In the genomic region with DNA sequence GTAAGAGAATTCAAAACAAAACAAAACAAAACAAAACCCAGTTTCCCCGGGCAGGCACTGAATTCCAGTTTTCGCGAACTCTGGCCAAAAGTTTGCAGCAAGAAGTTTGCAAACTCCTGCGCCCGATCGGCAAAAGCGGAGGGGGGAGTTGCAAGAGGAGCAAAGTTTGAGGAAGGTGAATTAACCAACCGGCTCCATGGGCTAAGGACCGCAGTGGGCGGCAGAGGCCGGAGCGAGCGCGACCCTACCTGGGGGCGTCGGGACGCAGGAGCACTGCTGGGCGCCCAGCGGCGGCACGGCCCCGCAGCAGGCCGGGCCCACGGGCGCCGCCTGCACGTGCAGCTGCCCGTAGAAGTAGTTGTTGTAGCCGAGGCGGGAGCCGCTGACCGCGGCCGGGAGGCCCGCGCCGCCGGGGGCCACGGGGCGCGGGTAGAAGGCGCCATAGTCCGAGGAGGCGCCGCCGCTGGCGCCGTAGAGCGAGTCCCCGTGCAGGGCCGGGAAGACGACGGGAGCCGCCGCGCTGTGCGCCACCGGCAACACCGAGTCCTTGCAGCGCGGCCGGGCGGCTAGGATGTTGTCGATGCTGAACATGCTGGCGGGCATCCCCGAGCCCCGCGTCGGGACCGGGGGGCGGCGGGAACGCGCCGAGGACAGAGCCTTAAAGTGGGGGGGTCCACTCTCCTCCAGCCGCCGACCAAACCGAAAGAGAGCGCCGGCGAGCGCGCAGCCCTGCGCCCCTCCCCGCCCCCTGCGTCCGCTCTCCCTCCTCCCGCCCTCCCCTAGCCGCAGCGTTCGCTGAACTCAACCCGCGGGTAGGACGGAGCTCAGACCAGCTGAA, we compare ENCODE assay signal across 2 cellular contexts.
TF ChIP-seq lines count a peak whose summit lies in the region.

Gene GSC, minus strand, starts transcription at position 701 of the 838 bp plus-strand sequence. Its CDS starts 98 bp downstream, at position 603.

TF ChIP-seq in A549, 52 proteins besides CTCF, POLR2A, EP300 and RAD21 (continued from another document):
- TF ChIP-seq, protein P1, sequence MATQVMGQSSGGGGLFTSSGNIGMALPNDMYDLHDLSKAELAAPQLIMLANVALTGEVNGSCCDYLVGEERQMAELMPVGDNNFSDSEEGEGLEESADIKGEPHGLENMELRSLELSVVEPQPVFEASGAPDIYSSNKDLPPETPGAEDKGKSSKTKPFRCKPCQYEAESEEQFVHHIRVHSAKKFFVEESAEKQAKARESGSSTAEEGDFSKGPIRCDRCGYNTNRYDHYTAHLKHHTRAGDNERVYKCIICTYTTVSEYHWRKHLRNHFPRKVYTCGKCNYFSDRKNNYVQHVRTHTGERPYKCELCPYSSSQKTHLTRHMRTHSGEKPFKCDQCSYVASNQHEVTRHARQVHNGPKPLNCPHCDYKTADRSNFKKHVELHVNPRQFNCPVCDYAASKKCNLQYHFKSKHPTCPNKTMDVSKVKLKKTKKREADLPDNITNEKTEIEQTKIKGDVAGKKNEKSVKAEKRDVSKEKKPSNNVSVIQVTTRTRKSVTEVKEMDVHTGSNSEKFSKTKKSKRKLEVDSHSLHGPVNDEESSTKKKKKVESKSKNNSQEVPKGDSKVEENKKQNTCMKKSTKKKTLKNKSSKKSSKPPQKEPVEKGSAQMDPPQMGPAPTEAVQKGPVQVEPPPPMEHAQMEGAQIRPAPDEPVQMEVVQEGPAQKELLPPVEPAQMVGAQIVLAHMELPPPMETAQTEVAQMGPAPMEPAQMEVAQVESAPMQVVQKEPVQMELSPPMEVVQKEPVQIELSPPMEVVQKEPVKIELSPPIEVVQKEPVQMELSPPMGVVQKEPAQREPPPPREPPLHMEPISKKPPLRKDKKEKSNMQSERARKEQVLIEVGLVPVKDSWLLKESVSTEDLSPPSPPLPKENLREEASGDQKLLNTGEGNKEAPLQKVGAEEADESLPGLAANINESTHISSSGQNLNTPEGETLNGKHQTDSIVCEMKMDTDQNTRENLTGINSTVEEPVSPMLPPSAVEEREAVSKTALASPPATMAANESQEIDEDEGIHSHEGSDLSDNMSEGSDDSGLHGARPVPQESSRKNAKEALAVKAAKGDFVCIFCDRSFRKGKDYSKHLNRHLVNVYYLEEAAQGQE (IDR thresholded peaks at IDR 0.05), result no peak
- TF ChIP-seq ZNF302 (CRISPR knock-in tag; IDR thresholded peaks at IDR 0.05) (no peak), KDM5A (IDR thresholded peaks at IDR 0.05) (no peak), E2F6 (IDR thresholded peaks at IDR 0.05; ENCODE audit: borderline replicate concordance, low read depth) (peak; percentile 49; the same call in 1 of the 2 replicates), PBX3 (IDR thresholded peaks at IDR 0.05) (no peak), TP53 (CRISPR knock-in tag; IDR thresholded peaks at IDR 0.05) (no peak)

TF ChIP-seq in HEK293, 187 proteins besides CTCF, POLR2A, EP300 and RAD21 (continued from another document and continues in another):
- TF ChIP-seq, protein P2, sequence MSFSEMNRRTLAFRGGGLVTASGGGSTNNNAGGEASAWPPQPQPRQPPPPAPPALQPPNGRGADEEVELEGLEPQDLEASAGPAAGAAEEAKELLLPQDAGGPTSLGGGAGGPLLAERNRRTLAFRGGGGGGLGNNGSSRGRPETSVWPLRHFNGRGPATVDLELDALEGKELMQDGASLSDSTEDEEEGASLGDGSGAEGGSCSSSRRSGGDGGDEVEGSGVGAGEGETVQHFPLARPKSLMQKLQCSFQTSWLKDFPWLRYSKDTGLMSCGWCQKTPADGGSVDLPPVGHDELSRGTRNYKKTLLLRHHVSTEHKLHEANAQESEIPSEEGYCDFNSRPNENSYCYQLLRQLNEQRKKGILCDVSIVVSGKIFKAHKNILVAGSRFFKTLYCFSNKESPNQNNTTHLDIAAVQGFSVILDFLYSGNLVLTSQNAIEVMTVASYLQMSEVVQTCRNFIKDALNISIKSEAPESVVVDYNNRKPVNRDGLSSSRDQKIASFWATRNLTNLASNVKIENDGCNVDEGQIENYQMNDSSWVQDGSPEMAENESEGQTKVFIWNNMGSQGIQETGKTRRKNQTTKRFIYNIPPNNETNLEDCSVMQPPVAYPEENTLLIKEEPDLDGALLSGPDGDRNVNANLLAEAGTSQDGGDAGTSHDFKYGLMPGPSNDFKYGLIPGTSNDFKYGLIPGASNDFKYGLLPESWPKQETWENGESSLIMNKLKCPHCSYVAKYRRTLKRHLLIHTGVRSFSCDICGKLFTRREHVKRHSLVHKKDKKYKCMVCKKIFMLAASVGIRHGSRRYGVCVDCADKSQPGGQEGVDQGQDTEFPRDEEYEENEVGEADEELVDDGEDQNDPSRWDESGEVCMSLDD (tag by site-specific recombination; IDR thresholded peaks at IDR 0.05), result 0 out of 2 replicates have a peak, but pooled peaks have one; percentile 21
- TF ChIP-seq ZFP69B (tag by site-specific recombination; IDR thresholded peaks at IDR 0.05), result peak; percentile 72
- TF ChIP-seq ZNF580 (tag by site-specific recombination; IDR thresholded peaks at IDR 0.05), result no peak
- TF ChIP-seq ZNF423 (tag by site-specific recombination; IDR thresholded peaks at IDR 0.05), result no peak
- no peak for TF ChIP-seq BCL11A (tag by site-specific recombination; IDR thresholded peaks at IDR 0.05; ENCODE audit: low read depth)
- no peak for TF ChIP-seq ZNF155 (tag by site-specific recombination; IDR thresholded peaks at IDR 0.05)
- no peak for TF ChIP-seq FEZF1 (tag by site-specific recombination; IDR thresholded peaks at IDR 0.05)
- TF ChIP-seq ZBTB7A (tag by site-specific recombination; IDR thresholded peaks at IDR 0.05; ENCODE audit: low read depth), result no peak
- TF ChIP-seq GFI1B (tag by site-specific recombination; IDR thresholded peaks at IDR 0.05), result no peak
- no peak for TF ChIP-seq ZNF585B (tag by site-specific recombination; IDR thresholded peaks at IDR 0.05)
- TF ChIP-seq ZNF24 (tag by site-specific recombination; IDR thresholded peaks at IDR 0.05), result no peak
- TF ChIP-seq ZNF548 (tag by site-specific recombination; IDR thresholded peaks at IDR 0.05), result no peak
- no peak for TF ChIP-seq ZNF555 (tag by site-specific recombination; conservative IDR thresholded peaks at IDR 0.05)
- no peak for TF ChIP-seq ZNF791 (tag by site-specific recombination; IDR thresholded peaks at IDR 0.05)
- 0 out of 2 replicates have a peak, but pooled peaks have one; percentile 25 for TF ChIP-seq ZNF660 (tag by site-specific recombination; IDR thresholded peaks at IDR 0.05)
- TF ChIP-seq ZNF350 (tag by site-specific recombination; IDR thresholded peaks at IDR 0.05), result no peak
- 0 out of 2 replicates have a peak, but pooled peaks have one; percentile 59 for TF ChIP-seq ZNF600 (tag by site-specific recombination; IDR thresholded peaks at IDR 0.05)
- 0 out of 2 replicates have a peak, but pooled peaks have one; percentile 54 for TF ChIP-seq SP7 (tag by site-specific recombination; IDR thresholded peaks at IDR 0.05)
- TF ChIP-seq, protein P3, sequence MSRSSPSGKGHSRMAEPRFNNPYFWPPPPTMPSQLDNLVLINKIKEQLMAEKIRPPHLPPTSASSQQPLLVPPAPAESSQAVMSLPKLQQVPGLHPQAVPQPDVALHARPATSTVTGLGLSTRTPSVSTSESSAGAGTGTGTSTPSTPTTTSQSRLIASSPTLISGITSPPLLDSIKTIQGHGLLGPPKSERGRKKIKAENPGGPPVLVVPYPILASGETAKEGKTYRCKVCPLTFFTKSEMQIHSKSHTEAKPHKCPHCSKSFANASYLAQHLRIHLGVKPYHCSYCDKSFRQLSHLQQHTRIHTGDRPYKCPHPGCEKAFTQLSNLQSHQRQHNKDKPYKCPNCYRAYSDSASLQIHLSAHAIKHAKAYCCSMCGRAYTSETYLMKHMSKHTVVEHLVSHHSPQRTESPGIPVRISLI (tag by site-specific recombination; IDR thresholded peaks at IDR 0.05), result no peak
- no peak for TF ChIP-seq ZNF776 (tag by site-specific recombination; IDR thresholded peaks at IDR 0.05; ENCODE audit: borderline replicate concordance)
- TF ChIP-seq ZNF211 (tag by site-specific recombination; IDR thresholded peaks at IDR 0.05; ENCODE audit: low read depth), result no peak
- TF ChIP-seq MEIS1 (CRISPR knock-in tag; IDR thresholded peaks at IDR 0.05; ENCODE audit: borderline replicate concordance), result no peak
- TF ChIP-seq, protein P4, sequence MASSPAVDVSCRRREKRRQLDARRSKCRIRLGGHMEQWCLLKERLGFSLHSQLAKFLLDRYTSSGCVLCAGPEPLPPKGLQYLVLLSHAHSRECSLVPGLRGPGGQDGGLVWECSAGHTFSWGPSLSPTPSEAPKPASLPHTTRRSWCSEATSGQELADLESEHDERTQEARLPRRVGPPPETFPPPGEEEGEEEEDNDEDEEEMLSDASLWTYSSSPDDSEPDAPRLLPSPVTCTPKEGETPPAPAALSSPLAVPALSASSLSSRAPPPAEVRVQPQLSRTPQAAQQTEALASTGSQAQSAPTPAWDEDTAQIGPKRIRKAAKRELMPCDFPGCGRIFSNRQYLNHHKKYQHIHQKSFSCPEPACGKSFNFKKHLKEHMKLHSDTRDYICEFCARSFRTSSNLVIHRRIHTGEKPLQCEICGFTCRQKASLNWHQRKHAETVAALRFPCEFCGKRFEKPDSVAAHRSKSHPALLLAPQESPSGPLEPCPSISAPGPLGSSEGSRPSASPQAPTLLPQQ (tag by site-specific recombination; IDR thresholded peaks at IDR 0.05), result peak; percentile 91
- TF ChIP-seq ZNF37A (tag by site-specific recombination; IDR thresholded peaks at IDR 0.05), result no peak
- no peak for TF ChIP-seq ZNF792 (tag by site-specific recombination; IDR thresholded peaks at IDR 0.05)
- no peak for TF ChIP-seq SALL2 (tag by site-specific recombination; IDR thresholded peaks at IDR 0.05; ENCODE audit: borderline replicate concordance)
- TF ChIP-seq ZNF311 (tag by site-specific recombination; IDR thresholded peaks at IDR 0.05; ENCODE audit: borderline replicate concordance), result no peak
- no peak for TF ChIP-seq ZNF677 (tag by site-specific recombination; IDR thresholded peaks at IDR 0.05)
- TF ChIP-seq ZNF223 (tag by site-specific recombination; IDR thresholded peaks at IDR 0.05), result no peak
- TF ChIP-seq ZNF571 (tag by site-specific recombination; IDR thresholded peaks at IDR 0.05), result no peak
- TF ChIP-seq ZNF544 (tag by site-specific recombination; IDR thresholded peaks at IDR 0.05), result no peak
- TF ChIP-seq, protein P5, sequence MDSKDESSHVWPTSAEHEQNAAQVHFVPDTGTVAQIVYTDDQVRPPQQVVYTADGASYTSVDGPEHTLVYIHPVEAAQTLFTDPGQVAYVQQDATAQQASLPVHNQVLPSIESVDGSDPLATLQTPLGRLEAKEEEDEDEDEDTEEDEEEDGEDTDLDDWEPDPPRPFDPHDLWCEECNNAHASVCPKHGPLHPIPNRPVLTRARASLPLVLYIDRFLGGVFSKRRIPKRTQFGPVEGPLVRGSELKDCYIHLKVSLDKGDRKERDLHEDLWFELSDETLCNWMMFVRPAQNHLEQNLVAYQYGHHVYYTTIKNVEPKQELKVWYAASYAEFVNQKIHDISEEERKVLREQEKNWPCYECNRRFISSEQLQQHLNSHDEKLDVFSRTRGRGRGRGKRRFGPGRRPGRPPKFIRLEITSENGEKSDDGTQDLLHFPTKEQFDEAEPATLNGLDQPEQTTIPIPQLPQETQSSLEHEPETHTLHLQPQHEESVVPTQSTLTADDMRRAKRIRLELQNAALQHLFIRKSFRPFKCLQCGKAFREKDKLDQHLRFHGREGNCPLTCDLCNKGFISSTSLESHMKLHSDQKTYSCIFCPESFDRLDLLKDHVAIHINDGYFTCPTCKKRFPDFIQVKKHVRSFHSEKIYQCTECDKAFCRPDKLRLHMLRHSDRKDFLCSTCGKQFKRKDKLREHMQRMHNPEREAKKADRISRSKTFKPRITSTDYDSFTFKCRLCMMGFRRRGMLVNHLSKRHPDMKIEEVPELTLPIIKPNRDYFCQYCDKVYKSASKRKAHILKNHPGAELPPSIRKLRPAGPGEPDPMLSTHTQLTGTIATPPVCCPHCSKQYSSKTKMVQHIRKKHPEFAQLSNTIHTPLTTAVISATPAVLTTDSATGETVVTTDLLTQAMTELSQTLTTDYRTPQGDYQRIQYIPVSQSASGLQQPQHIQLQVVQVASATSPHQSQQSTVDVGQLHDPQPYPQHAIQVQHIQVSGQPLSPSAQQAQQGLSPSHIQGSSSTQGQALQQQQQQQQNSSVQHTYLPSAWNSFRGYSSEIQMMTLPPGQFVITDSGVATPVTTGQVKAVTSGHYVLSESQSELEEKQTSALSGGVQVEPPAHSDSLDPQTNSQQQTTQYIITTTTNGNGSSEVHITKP (tag by site-specific recombination; IDR thresholded peaks at IDR 0.05), result peak; percentile 58
- TF ChIP-seq ZNF529 (tag by site-specific recombination; IDR thresholded peaks at IDR 0.05; ENCODE audit: insufficient replicate concordance), result no peak
- TF ChIP-seq ZNF10 (tag by site-specific recombination; IDR thresholded peaks at IDR 0.05), result no peak; the same call in 1 of the 2 replicates
- TF ChIP-seq GLIS2 (tag by site-specific recombination; IDR thresholded peaks at IDR 0.05), result peak; percentile 85
- no peak for TF ChIP-seq ZNF610 (tag by site-specific recombination; IDR thresholded peaks at IDR 0.05; ENCODE audit: borderline replicate concordance)
- TF ChIP-seq, protein P6, sequence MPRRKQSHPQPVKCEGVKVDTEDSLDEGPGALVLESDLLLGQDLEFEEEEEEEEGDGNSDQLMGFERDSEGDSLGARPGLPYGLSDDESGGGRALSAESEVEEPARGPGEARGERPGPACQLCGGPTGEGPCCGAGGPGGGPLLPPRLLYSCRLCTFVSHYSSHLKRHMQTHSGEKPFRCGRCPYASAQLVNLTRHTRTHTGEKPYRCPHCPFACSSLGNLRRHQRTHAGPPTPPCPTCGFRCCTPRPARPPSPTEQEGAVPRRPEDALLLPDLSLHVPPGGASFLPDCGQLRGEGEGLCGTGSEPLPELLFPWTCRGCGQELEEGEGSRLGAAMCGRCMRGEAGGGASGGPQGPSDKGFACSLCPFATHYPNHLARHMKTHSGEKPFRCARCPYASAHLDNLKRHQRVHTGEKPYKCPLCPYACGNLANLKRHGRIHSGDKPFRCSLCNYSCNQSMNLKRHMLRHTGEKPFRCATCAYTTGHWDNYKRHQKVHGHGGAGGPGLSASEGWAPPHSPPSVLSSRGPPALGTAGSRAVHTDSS (tag by site-specific recombination; IDR thresholded peaks at IDR 0.05), result no peak
- TF ChIP-seq ZBTB44 (tag by site-specific recombination; IDR thresholded peaks at IDR 0.05), result no peak
- no peak for TF ChIP-seq OSR2 (tag by site-specific recombination; IDR thresholded peaks at IDR 0.05)
